Comparison of ENCODE assay signal across 9 cellular contexts in genomic region chr1:43382027-43382771, GRCh38. TPM values are rescaled to one million over a fixed set of nuclear protein-coding genes. Genes with fewer than 3 reads are reported as not detected.
DNase-seq lines count a peak whose midpoint lies in the region; ATAC-seq and TF ChIP-seq lines count a peak whose summit lies in the region.
"Had no signal": no experiment of that assay in that cellular context is flagged by ENCODE, and none has a peak within 500 bp of the region (broad histone marks: within the 10 kb centered on the region; RNA-seq: fewer than 3 reads in every experiment).

No MANE protein-coding gene starts in this region.

- CTCF ChIA-PET in CD4-positive, alpha-beta T cell (lab: Charles Lee) = no interaction called here

- H3K27ac Mint-ChIP-seq in CD4-positive, alpha-beta T cell = peak overlapping the region; percentile 0
- H3K27ac Mint-ChIP-seq in endothelial cell (ENCODE audit: unreplicated experiment) = no peak overlapping the region

- no peak overlapping the region for H3K27ac ChIP-seq in CD4-positive, alpha-beta T cell (ENCODE audit: low read depth, low read length)
- H3K27ac ChIP-seq: BLaER1 had no signal

- no peaks in the 10 kb centered on the region for H3K9me3 ChIP-seq in CD4-positive, alpha-beta T cell (ENCODE audit: control insufficient read depth, low read length)
- H3K9me3 ChIP-seq: BLaER1 had no signal

- no peaks in the 10 kb centered on the region for H3K27me3 Mint-ChIP-seq in CD4-positive, alpha-beta T cell
- H3K27me3 Mint-ChIP-seq in endothelial cell (ENCODE audit: unreplicated experiment) = no peaks in the 10 kb centered on the region

- H3K9me3 Mint-ChIP-seq in CD4-positive, alpha-beta T cell = no peaks in the 10 kb centered on the region
- H3K9me3 Mint-ChIP-seq in endothelial cell (ENCODE audit: unreplicated experiment) = no peaks in the 10 kb centered on the region

- H3K36me3 Mint-ChIP-seq in CD4-positive, alpha-beta T cell (ENCODE audit: low read depth) = peaks cover 64% of the 10 kb centered on the region
- H3K36me3 Mint-ChIP-seq in endothelial cell (ENCODE audit: low read depth, unreplicated experiment) = peaks cover 31% of the 10 kb centered on the region

- ATAC-seq in CD4-positive, alpha-beta T cell (ENCODE audit: poor library complexity) = no peak

- H3K27me3 ChIP-seq in CD4-positive, alpha-beta T cell (ENCODE audit: control insufficient read depth, insufficient read depth, low read length) = no peaks in the 10 kb centered on the region
- H3K27me3 ChIP-seq: BLaER1 had no signal

- peak overlapping the region; percentile 47 for H3K4me3 Mint-ChIP-seq in CD4-positive, alpha-beta T cell
- H3K4me3 Mint-ChIP-seq in endothelial cell (ENCODE audit: unreplicated experiment) = no peak overlapping the region

- POLR2A ChIA-PET in CD4-positive, alpha-beta T cell (lab: Charles Lee) = interaction anchor here (0.6 to 1.3 kb wide), 3 partner anchors 8 to 21 kb away, joined by 3 to 5 read pairs (median 3); partner anchors contain the start of gene ELOVL1

- TF ChIP-seq CTCF in CD4-positive, alpha-beta T cell (IDR thresholded peaks at IDR 0.05) = no peak
- TF ChIP-seq CTCF in endothelial cell (IDR thresholded peaks at IDR 0.05; ENCODE audit: unreplicated experiment) = no peak

- no peak for DNase-seq in CD4-positive, alpha-beta T cell
- DNase-seq in amygdala (lab: John Stamatoyannopoulos, UW) = peak in 54 of 56 donors; percentile 25 to 86 (median 65)
- peak; percentile 85 for DNase-seq in midbrain (lab: John Stamatoyannopoulos, UW)
- DNase-seq in germinal center (ENCODE audit: low spot score) = no peak
- DNase-seq in NCI-H1048 (lab: John Stamatoyannopoulos, UW) = no peak
- no peak for DNase-seq in endothelial cell (ENCODE audit: low spot score)
- DNase-seq: activated CD4-positive, alpha-beta T cell treated with anti-CD3 and anti-CD28 coated beads for 4 hours; stimulated activated CD4-positive, alpha-beta T cell treated with anti-CD3 and anti-CD28 coated beads, Interleukin-4, amount 100 ng/mL, for 24 hours had no signal

- peaks cover 6% of the 10 kb centered on the region for H3K4me1 Mint-ChIP-seq in CD4-positive, alpha-beta T cell (ENCODE audit: low read depth)
- H3K4me1 Mint-ChIP-seq in endothelial cell (ENCODE audit: unreplicated experiment) = no peaks in the 10 kb centered on the region

- intact Hi-C loops in CD4-positive, alpha-beta T cell (cut with DNase I, micrococcal nuclease) = no loop called here

RNA-seq across cellular contexts. Expression of gene MED8, which starts 7.4 kb away (rescaled TPM):
- total RNA-seq in CD4-positive, alpha-beta T cell = 10 to 100 TPM; 14.8 to 17.6 TPM
- total RNA-seq in endothelial cell (ENCODE audit: unreplicated experiment) = 19.5 TPM

RNA-seq across cellular contexts. Expression of gene SZT2, which starts 7.5 kb away (rescaled TPM):
- 10 to 100 TPM; 69.7 to 72.5 TPM for total RNA-seq in CD4-positive, alpha-beta T cell
- total RNA-seq in endothelial cell (ENCODE audit: unreplicated experiment) = 43.2 TPM

RNA-seq across cellular contexts. Expression of gene ELOVL1, which starts 14.4 kb away (rescaled TPM):
- 10 to 100 TPM; 28.7 to 31.2 TPM for total RNA-seq in CD4-positive, alpha-beta T cell
- 88.7 TPM for total RNA-seq in endothelial cell (ENCODE audit: unreplicated experiment)

RNA-seq across cellular contexts. Expression of gene CDC20, which starts 23.4 kb away (rescaled TPM):
- 1 to 10 TPM; 1.1 to 1.8 TPM for total RNA-seq in CD4-positive, alpha-beta T cell
- total RNA-seq in endothelial cell (ENCODE audit: unreplicated experiment) = 24.3 TPM

RNA-seq across cellular contexts. Expression of gene MPL, which starts 44.6 kb away (rescaled TPM):
- not detected for total RNA-seq in CD4-positive, alpha-beta T cell
- 6.2 TPM for total RNA-seq in endothelial cell (ENCODE audit: unreplicated experiment)

Comparison
In these comparisons a context has a peak if more than half of its experiments do, and no peak if none do; other contexts are left out.
1. DNase-seq: peak in amygdala (54 of 56) and midbrain (single experiment); none in CD4-positive, alpha-beta T cell (0 of 10), germinal center (single experiment), NCI-H1048 (single experiment) and endothelial cell (single experiment).